In genomic region chr19:17470204-17470841, GRCh38 we compare ENCODE assay signal across 8 cellular contexts. TPM values are rescaled to one million over a fixed set of nuclear protein-coding genes. Genes with fewer than 3 reads are reported as not detected.
DNase-seq lines count a peak whose midpoint lies in the region; ATAC-seq, FAIRE-seq and TF ChIP-seq lines count a peak whose summit lies in the region.

Gene SLC27A1 (plus strand): TSS chr19:17470524. CDS start chr19:17470541, 17 bp downstream.

- peak; percentile 97 for DNase-seq in AG04450 (ENCODE audit: low read depth, low spot score)
- peak; percentile 98 for DNase-seq in NCI-H226
- peak; percentile 74 for DNase-seq in activated CD4-positive, CD25-positive, alpha-beta regulatory T cell treated with anti-CD3 and anti-CD28 coated beads, Interleukin-2, amount 50 U/mL, for 16 hours (ENCODE audit: low read depth, low spot score)
- peak; percentile 99 for DNase-seq in cerebellum (ENCODE audit: low spot score)
- peak; percentile 95 for DNase-seq in keratinocyte (ENCODE audit: low read depth, low spot score)
- peak; percentile 86 for DNase-seq in stimulated activated CD4-positive, alpha-beta T cell treated with anti-CD3 and anti-CD28 coated beads, Interleukin-12 subunit alpha, Interleukin-12 subunit beta, amount 100 ng/mL, for 4 hours

- H3K27me3 ChIP-seq in AG04450 (ENCODE audit: control insufficient read depth, insufficient read depth, low read length) (no peaks in the 10 kb centered on the region), keratinocyte (ENCODE audit: control insufficient read depth, extremely low read depth, insufficient read depth, low read length) (no peaks in the 10 kb centered on the region)

- H3K9me3 ChIP-seq in AG04450 (ENCODE audit: control insufficient read depth, insufficient read depth, low read length), result no peaks in the 10 kb centered on the region
- H3K9me3 ChIP-seq in keratinocyte (ENCODE audit: control insufficient read depth, low read depth, low read length), result no peaks in the 10 kb centered on the region

- peak within 1 kb of the TSS; percentile 88 for H3K9ac ChIP-seq in keratinocyte (ENCODE audit: control insufficient read depth, extremely low read depth, insufficient read depth, low read length)

- no peaks in the 10 kb centered on the region for H3K36me3 ChIP-seq in keratinocyte (ENCODE audit: control insufficient read depth in 2 of 2, extremely low read depth in 1 of 2, insufficient read depth in 2 of 2, low read length in 2 of 2)

- H3K4me3 ChIP-seq in AG04450 (ENCODE audit: low read depth, low read length) (peak within 1 kb of the TSS; percentile 79), keratinocyte (ENCODE audit: control insufficient read depth in 2 of 3, extremely low read depth in 1 of 3, insufficient read depth in 2 of 3, low read depth in 1 of 3, low read length in 3 of 3) (peak within 1 kb of the TSS; percentile 66 to 85 (median 85))

- POLR2A ChIA-PET in AG04450 (lab: Yijun Ruan, JAX), result interaction anchor here (0.5 to 1.1 kb wide), 4 partner anchors 8 to 574 kb away, joined by 3 to 4 read pairs (median 3); no protein-coding TSS in a partner anchor

- H3K79me2 ChIP-seq in keratinocyte (ENCODE audit: control insufficient read depth, insufficient read depth, low read length), result peaks cover 17% of the 10 kb centered on the region

- H3K27ac ChIP-seq in AG04450 (ENCODE audit: low read depth, low read length), result peak within 1 kb of the TSS; percentile 52
- peak within 1 kb of the TSS; percentile 90 for H3K27ac ChIP-seq in keratinocyte (ENCODE audit: control insufficient read depth, insufficient read depth, low read length)

- dilution Hi-C loops in keratinocyte (cut with MboI; ENCODE audit: extremely low pct_ligation_motif_present, low sequenced_read_pairs), result no loop called here

- TF ChIP-seq CTCF in AG04450 (IDR thresholded peaks at IDR 0.05; ENCODE audit: low read depth, low read length) (no peak), keratinocyte (optimal IDR thresholded peaks at IDR 0.05 in 1 of 3, IDR thresholded peaks at IDR 0.05 in 1 of 3, conservative IDR thresholded peaks at IDR 0.05 in 1 of 3; ENCODE audit: extremely low read depth in 1 of 3, insufficient read depth in 2 of 3, low read length in 3 of 3) (no peak)

- peaks cover 28% of the 10 kb centered on the region for H3K4me1 ChIP-seq in keratinocyte (ENCODE audit: control insufficient read depth, extremely low read depth, insufficient read depth, low read length)

- H4K20me1 ChIP-seq in keratinocyte (ENCODE audit: control insufficient read depth, extremely low read depth, insufficient read depth, low read length), result no peaks in the 10 kb centered on the region

- H3K4me2 ChIP-seq in keratinocyte (ENCODE audit: control insufficient read depth, extremely low read depth, insufficient read depth, low read depth, low read length), result peak within 1 kb of the TSS; percentile 96

- CTCF ChIA-PET in AG04450 (lab: Charles Lee), result no interaction called here

- peak; percentile 51 for FAIRE-seq in keratinocyte (lab: Jason Lieb, UNC)

- H3K9me1 ChIP-seq in keratinocyte (ENCODE audit: control insufficient read depth, extremely low read depth, insufficient read depth, low read length), result no peaks in the 10 kb centered on the region

- H2AFZ ChIP-seq in keratinocyte (ENCODE audit: control insufficient read depth, low read length), result peak within 1 kb of the TSS; percentile 100

- ATAC-seq in GM18870 (IDR thresholded peaks at IDR 0.05; ENCODE audit: unreplicated experiment), result peak; percentile 77
- ATAC-seq in HG03139 (IDR thresholded peaks at IDR 0.05; ENCODE audit: unreplicated experiment), result peak; percentile 72

RNA-seq across cellular contexts. Expression of gene SLC27A1, which starts in this region (rescaled TPM):
- 8.3 and 9.4 TPM in 2 replicates for polyA plus RNA-seq in AG04450 (2011; rRNA removed)
- 6.5 and 7.6 TPM in 2 replicates for polyA minus RNA-seq in AG04450 (2011; rRNA and poly(A)+ RNA removed)
- 23.0 TPM for total RNA-seq in cerebellum
- polyA plus RNA-seq in keratinocyte, result 8.4 to 12.6 TPM (median 11.7 TPM) in 3 replicates
- 2.0 TPM for polyA plus RNA-seq in keratinocyte (2011; ENCODE audit: low read depth)
- polyA plus RNA-seq in keratinocyte (2011; cell fraction: cytosol; rRNA removed), result 4.7 and 8.4 TPM in 2 replicates
- polyA plus RNA-seq in keratinocyte (2011; cell fraction: nucleus; rRNA removed), result 28.1 and 38.7 TPM in 2 replicates
- 6.2 and 16.0 TPM in 2 replicates for polyA plus RNA-seq in keratinocyte (2012; ENCODE audit: low replicate concordance)
- 7.9 to 23.1 TPM (median 12.0 TPM) in 3 replicates for polyA minus RNA-seq in keratinocyte
- polyA minus RNA-seq in keratinocyte (2011; cell fraction: cytosol; rRNA and poly(A)+ RNA removed), result 31.8 TPM
- polyA minus RNA-seq in keratinocyte (2011; cell fraction: nucleus; rRNA and poly(A)+ RNA removed), result 23.7 and 24.8 TPM in 2 replicates

Comparison
In these comparisons a context has a peak if more than half of its experiments do, and no peak if none do; other contexts are left out.
1. Peak in every context shown above with its lines: DNase-seq, ATAC-seq, H3K4me3 ChIP-seq and H3K27ac ChIP-seq.